Comparison of ENCODE assay signal across 12 cellular contexts in the genomic region with DNA sequence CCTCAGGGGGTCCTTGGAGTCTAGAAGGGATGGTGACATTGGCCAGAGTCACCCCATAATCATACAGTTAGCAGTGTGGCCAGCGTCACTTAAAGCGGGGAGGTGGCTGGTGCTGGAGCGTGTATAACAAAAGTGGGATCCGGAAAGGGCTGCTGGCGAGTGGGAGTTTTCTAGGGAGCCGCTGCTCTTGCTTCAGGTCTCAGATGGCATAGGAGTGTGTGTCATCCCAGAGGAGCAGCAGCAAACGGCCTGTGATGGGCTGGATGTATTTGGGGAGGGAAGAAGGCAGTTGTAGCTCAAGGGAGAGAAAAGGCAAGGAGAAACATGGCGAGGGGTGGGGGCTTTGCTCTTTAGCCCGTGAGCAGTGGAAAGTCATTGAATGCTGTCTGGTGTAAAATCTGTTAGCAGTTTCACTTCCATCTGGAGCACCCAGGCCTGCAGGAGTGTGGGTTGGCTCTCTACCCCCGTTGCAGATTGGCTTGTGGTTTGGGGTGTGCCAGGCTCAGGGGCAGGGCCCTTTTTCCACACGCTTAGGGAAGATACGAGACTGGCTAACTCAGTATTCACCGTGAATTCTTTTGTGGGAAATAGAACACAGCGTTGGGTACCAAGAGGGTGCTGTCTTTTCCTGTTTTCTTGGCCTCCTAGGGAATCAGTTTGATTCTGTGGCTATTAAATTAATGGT.
DNase-seq lines count a peak whose midpoint lies in the region; ATAC-seq and TF ChIP-seq lines count a peak whose summit lies in the region.
"Had no signal": no experiment of that assay in that cellular context is flagged by ENCODE, and none has a peak within 500 bp of the region (broad histone marks: within the 10 kb centered on the region; RNA-seq: fewer than 3 reads in every experiment).

No MANE protein-coding gene starts in this region.

- H3K27me3 Mint-ChIP-seq in endodermal cell (ENCODE audit: insufficient read depth) = no peaks in the 10 kb centered on the region

- TF ChIP-seq CTCF in endodermal cell (conservative IDR thresholded peaks at IDR 0.05) = no peak

- peaks cover 40% of the 10 kb centered on the region for H3F3A ChIP-seq in GM23248 (ENCODE audit: insufficient read depth)

- no peak overlapping the region for H3K27ac Mint-ChIP-seq in endodermal cell

- H3K36me3 ChIP-seq in GM23248 (ENCODE audit: low read depth) = no peaks in the 10 kb centered on the region
- no peaks in the 10 kb centered on the region for H3K36me3 ChIP-seq in endodermal cell (ENCODE audit: control insufficient read depth, insufficient read depth, low read length)

- H2AFZ ChIP-seq in GM23248 = no peak overlapping the region

- intact Hi-C loops in posterior vena cava (cut with DNase I) = no loop called here

- 35 to 36% methylated on average over 14 of the region's 14 CpGs for whole genome bisulfite sequencing in GM23248 (ENCODE audit: low coverage in 1 of 2, low lambda C conversion rate in 2 of 2, missing lambda C conversion rate in 2 of 2), 2 experiments
- WGBS in endodermal cell (ENCODE audit: insufficient coverage in 1 of 2, insufficient read length in 1 of 2), 2 experiments = 94 to 95% methylated on average over 11 to 14 of the region's 14 CpGs

- H3K4me2 ChIP-seq in GM23248 (ENCODE audit: unreplicated experiment) = peak overlapping the region; percentile 70

- H3K9me3 Mint-ChIP-seq in endodermal cell = no peaks in the 10 kb centered on the region

- ATAC-seq in HG02588 (IDR thresholded peaks at IDR 0.05; ENCODE audit: unreplicated experiment) = no peak
- ATAC-seq in HG03457 (IDR thresholded peaks at IDR 0.05; ENCODE audit: unreplicated experiment) = no peak
- ATAC-seq: HCT116 had no signal

- H3K27me3 ChIP-seq in GM23248 (replicated peaks; ENCODE audit: insufficient read depth) = no peaks in the 10 kb centered on the region
- H3K27me3 ChIP-seq in endodermal cell (ENCODE audit: control insufficient read depth, insufficient read depth, low read length, poor library complexity, severe bottlenecking) = no peaks in the 10 kb centered on the region

- H3K4me1 ChIP-seq in GM23248 (ENCODE audit: insufficient read depth) (peaks cover 51% of the 10 kb centered on the region), endodermal cell (ENCODE audit: control insufficient read depth, insufficient read depth, low read length) (peaks cover 4% of the 10 kb centered on the region)

- in situ Hi-C loops in GM23248 (cut with MboI) = no loop called here

- H3K27ac ChIP-seq in GM23248 (peak overlapping the region; percentile 91), endodermal cell (ENCODE audit: low read depth, low read length) (peak overlapping the region; percentile 64)
- H3K27ac ChIP-seq: VCaP had no signal

- peak; percentile 76 for DNase-seq in GM23248
- DNase-seq in NOMO-1 treated with DMSO at 0.1 percent for 48 hours (lab: John Stamatoyannopoulos, UW; ENCODE audit: unreplicated experiment) = peak; percentile 83
- no peak for DNase-seq in endodermal cell
- DNase-seq in posterior vena cava (ENCODE audit: low spot score) = peak; percentile 75
- no peak for DNase-seq in NCI-H82 treated with DMSO at 0.1 percent for 48 hours (lab: John Stamatoyannopoulos, UW; ENCODE audit: unreplicated experiment)
- no peak for DNase-seq in NCI-H1436 treated with DMSO at 0.1 percent for 48 hours (lab: John Stamatoyannopoulos, UW)
- DNase-seq: activated gamma-delta T cell, NCI-H510A treated with DMSO at 0.1 percent for 48 hours had no signal

- peaks cover 3% of the 10 kb centered on the region for H3K36me3 Mint-ChIP-seq in endodermal cell (ENCODE audit: low read depth)

- no peaks in the 10 kb centered on the region for H4K20me1 ChIP-seq in GM23248 (ENCODE audit: insufficient read depth)

- H3K9ac ChIP-seq in GM23248 = peak overlapping the region; percentile 83
- H3K9ac ChIP-seq in endodermal cell (ENCODE audit: extremely low read depth, low read length, poor library complexity, severe bottlenecking) = no peak overlapping the region

- H3K4me3 ChIP-seq in GM23248 = peak overlapping the region; percentile 41
- no peak overlapping the region for H3K4me3 ChIP-seq in endodermal cell (ENCODE audit: low read length)

- no peak overlapping the region for H3K4me3 Mint-ChIP-seq in endodermal cell

- H3K9me2 ChIP-seq in GM23248 (ENCODE audit: insufficient read depth) = no peaks in the 10 kb centered on the region

- H3K4me1 Mint-ChIP-seq in endodermal cell = peaks cover 19% of the 10 kb centered on the region

- peaks cover 79% of the 10 kb centered on the region for H3K79me2 ChIP-seq in GM23248 (ENCODE audit: insufficient read depth)

- H3K9me3 ChIP-seq in GM23248 (ENCODE audit: low read depth) (no peaks in the 10 kb centered on the region), endodermal cell (ENCODE audit: control insufficient read depth, low read length) (no peaks in the 10 kb centered on the region)

Comparison
In these comparisons a context has a peak if more than half of its experiments do, and no peak if none do; other contexts are left out.
1. DNase-seq: peak in GM23248 (single experiment), NOMO-1 treated with DMSO at 0.1 percent for 48 hours (single experiment) and posterior vena cava (single experiment); none in endodermal cell (single experiment), NCI-H82 treated with DMSO at 0.1 percent for 48 hours (single experiment) and NCI-H1436 treated with DMSO at 0.1 percent for 48 hours (single experiment).